18 cellular contexts compared by ENCODE assay signal in genomic region chr1:26767714-26768113, GRCh38. TPM values are rescaled to one million over a fixed set of nuclear protein-coding genes. Genes with fewer than 3 reads are reported as not detected.
DNase-seq lines count a peak whose midpoint lies in the region; ATAC-seq and TF ChIP-seq lines count a peak whose summit lies in the region.
"Had no signal": no experiment of that assay in that cellular context is flagged by ENCODE, and none has a peak within 500 bp of the region (broad histone marks: within the 10 kb centered on the region; RNA-seq: fewer than 3 reads in every experiment).

No MANE protein-coding gene starts in this region.

- H3K4me1 ChIP-seq in foreskin keratinocyte = peaks cover 22% of the 10 kb centered on the region

- no peak overlapping the region for H3K4me3 Mint-ChIP-seq in activated CD8-positive, alpha-beta memory T cell treated with anti-CD3 and anti-CD28 coated beads, Interleukin-2, amount 10 ng/mL, durations not matched to agents 7 days and 5 days
- no peak overlapping the region for H3K4me3 Mint-ChIP-seq in activated T-helper 17 cell treated with anti-CD3 and anti-CD28 coated beads, Interleukin-2, amount 50 U/mL, for 72 hours
- no peak overlapping the region for H3K4me3 Mint-ChIP-seq in stimulated activated effector memory CD8-positive, alpha-beta T cell treated with anti-CD3 and anti-CD28 coated beads, Interleukin-12 subunit alpha, Interleukin-12 subunit beta, amount 100 ng/mL, for 72 hours

- H3K27me3 Mint-ChIP-seq in activated CD8-positive, alpha-beta memory T cell treated with anti-CD3 and anti-CD28 coated beads, Interleukin-2, amount 10 ng/mL, durations not matched to agents 7 days and 5 days = no peaks in the 10 kb centered on the region
- H3K27me3 Mint-ChIP-seq in activated T-helper 17 cell treated with anti-CD3 and anti-CD28 coated beads, Interleukin-2, amount 50 U/mL, for 72 hours = no peaks in the 10 kb centered on the region

- peaks cover 72% of the 10 kb centered on the region for H3K36me3 Mint-ChIP-seq in activated CD8-positive, alpha-beta memory T cell treated with anti-CD3 and anti-CD28 coated beads, Interleukin-2, amount 10 ng/mL, durations not matched to agents 7 days and 5 days
- peaks cover 96% of the 10 kb centered on the region for H3K36me3 Mint-ChIP-seq in activated T-helper 17 cell treated with anti-CD3 and anti-CD28 coated beads, Interleukin-2, amount 50 U/mL, for 72 hours (ENCODE audit: low read depth)
- peaks cover 100% of the 10 kb centered on the region for H3K36me3 Mint-ChIP-seq in stimulated activated effector memory CD8-positive, alpha-beta T cell treated with anti-CD3 and anti-CD28 coated beads, Interleukin-12 subunit alpha, Interleukin-12 subunit beta, amount 100 ng/mL, for 72 hours

- TF ChIP-seq CTCF in foreskin keratinocyte (conservative IDR thresholded peaks at IDR 0.05) = peak; percentile 7

- no peaks in the 10 kb centered on the region for H3K27me3 ChIP-seq in foreskin keratinocyte
- H3K27me3 ChIP-seq: spleen had no signal

- CTCF ChIA-PET in activated CD8-positive, alpha-beta memory T cell treated with anti-CD3 and anti-CD28 coated beads, Interleukin-2, amount 10 ng/mL, durations not matched to agents 7 days and 5 days (lab: Charles Lee) = interaction anchor here (1.4 to 1.5 kb wide), 2 partner anchors 21 to 26 kb away, joined by 3 read pairs; no protein-coding TSS in a partner anchor

- no peaks in the 10 kb centered on the region for H3K9me3 Mint-ChIP-seq in activated CD8-positive, alpha-beta memory T cell treated with anti-CD3 and anti-CD28 coated beads, Interleukin-2, amount 10 ng/mL, durations not matched to agents 7 days and 5 days (ENCODE audit: low read depth)
- H3K9me3 Mint-ChIP-seq in activated T-helper 17 cell treated with anti-CD3 and anti-CD28 coated beads, Interleukin-2, amount 50 U/mL, for 72 hours = no peaks in the 10 kb centered on the region
- H3K9me3 Mint-ChIP-seq in stimulated activated effector memory CD8-positive, alpha-beta T cell treated with anti-CD3 and anti-CD28 coated beads, Interleukin-12 subunit alpha, Interleukin-12 subunit beta, amount 100 ng/mL, for 72 hours = no peaks in the 10 kb centered on the region

- ATAC-seq in activated CD8-positive, alpha-beta memory T cell treated with anti-CD3 and anti-CD28 coated beads, Interleukin-2, amount 10 ng/mL, durations not matched to agents 7 days and 5 days = no peak
- peak; percentile 71 for ATAC-seq in activated T-helper 17 cell treated with anti-CD3 and anti-CD28 coated beads, Interleukin-2, amount 50 U/mL, for 72 hours (replicated peaks)
- no peak for ATAC-seq in foreskin keratinocyte
- peak; percentile 72 for ATAC-seq in stimulated activated effector memory CD8-positive, alpha-beta T cell treated with anti-CD3 and anti-CD28 coated beads, Interleukin-12 subunit alpha, Interleukin-12 subunit beta, amount 100 ng/mL, for 72 hours
- ATAC-seq in HG02798 (IDR thresholded peaks at IDR 0.05; ENCODE audit: poor library complexity, unreplicated experiment) = no peak
- no peak for ATAC-seq in HG02840 (IDR thresholded peaks at IDR 0.05; ENCODE audit: low FRiP score, unreplicated experiment)
- no peak for ATAC-seq in HG02870 (IDR thresholded peaks at IDR 0.05; ENCODE audit: unreplicated experiment)

- H3K27ac Mint-ChIP-seq in activated CD8-positive, alpha-beta memory T cell treated with anti-CD3 and anti-CD28 coated beads, Interleukin-2, amount 10 ng/mL, durations not matched to agents 7 days and 5 days = peak overlapping the region; percentile 21
- peak overlapping the region; percentile 57 for H3K27ac Mint-ChIP-seq in activated T-helper 17 cell treated with anti-CD3 and anti-CD28 coated beads, Interleukin-2, amount 50 U/mL, for 72 hours
- peak overlapping the region; percentile 68 for H3K27ac Mint-ChIP-seq in stimulated activated effector memory CD8-positive, alpha-beta T cell treated with anti-CD3 and anti-CD28 coated beads, Interleukin-12 subunit alpha, Interleukin-12 subunit beta, amount 100 ng/mL, for 72 hours

- peaks cover 22% of the 10 kb centered on the region for H3K4me1 Mint-ChIP-seq in activated CD8-positive, alpha-beta memory T cell treated with anti-CD3 and anti-CD28 coated beads, Interleukin-2, amount 10 ng/mL, durations not matched to agents 7 days and 5 days
- H3K4me1 Mint-ChIP-seq in activated T-helper 17 cell treated with anti-CD3 and anti-CD28 coated beads, Interleukin-2, amount 50 U/mL, for 72 hours = peaks cover 31% of the 10 kb centered on the region
- peaks cover 34% of the 10 kb centered on the region for H3K4me1 Mint-ChIP-seq in stimulated activated effector memory CD8-positive, alpha-beta T cell treated with anti-CD3 and anti-CD28 coated beads, Interleukin-12 subunit alpha, Interleukin-12 subunit beta, amount 100 ng/mL, for 72 hours

- DNase-seq in activated CD8-positive, alpha-beta memory T cell treated with anti-CD3 and anti-CD28 coated beads, Interleukin-2, amount 10 ng/mL, durations not matched to agents 7 days and 5 days = no peak
- no peak for DNase-seq in activated CD8-positive, alpha-beta memory T cell treated with anti-CD3 and anti-CD28 coated beads, Interleukin-2, amount 50 U/mL, for 4 hours
- no peak for DNase-seq in foreskin keratinocyte
- DNase-seq in stimulated activated effector memory CD8-positive, alpha-beta T cell treated with anti-CD3 and anti-CD28 coated beads, Interleukin-12 subunit alpha, Interleukin-12 subunit beta, amount 100 ng/mL, for 72 hours (ENCODE audit: low spot score in 2 of 2) = no peak
- DNase-seq: ACHN; activated CD4-positive, alpha-beta T cell treated with anti-CD3 and anti-CD28 coated beads, Interleukin-2, amount 50 U/mL, for 4 hours; activated gamma-delta T cell; effector CD4-positive, alpha-beta T cell; NCI-H2029 treated with DMSO at 0.1 percent for 48 hours; NCI-H526; posterior cingulate gyrus; spleen; stimulated activated naive CD4-positive, alpha-beta T cell treated with Interleukin-2 at 50 U/mL for 16 hours; T1000 had no signal

- no peak overlapping the region for H3K27ac ChIP-seq in foreskin keratinocyte

RNA-seq across cellular contexts. Expression of gene PIGV, which starts 20.0 kb away (rescaled TPM):
- total RNA-seq in activated CD8-positive, alpha-beta memory T cell treated with anti-CD3 and anti-CD28 coated beads, Interleukin-2, amount 10 ng/mL, durations not matched to agents 7 days and 5 days = 1 to 10 TPM; 8.6 to 9.7 TPM
- 10 to 100 TPM; 14.0 to 18.1 TPM for total RNA-seq in activated T-helper 17 cell treated with anti-CD3 and anti-CD28 coated beads, Interleukin-2, amount 50 U/mL, for 72 hours
- total RNA-seq in foreskin keratinocyte = 11.7 and 11.9 TPM in 2 replicates
- polyA plus RNA-seq in foreskin keratinocyte = 8.7 and 9.4 TPM in 2 replicates

RNA-seq across cellular contexts. Expression of gene ZDHHC18, which starts 58.8 kb away (rescaled TPM):
- 10 to 100 TPM; 53.1 to 54.9 TPM for total RNA-seq in activated CD8-positive, alpha-beta memory T cell treated with anti-CD3 and anti-CD28 coated beads, Interleukin-2, amount 10 ng/mL, durations not matched to agents 7 days and 5 days
- 10 to 100 TPM; 84.3 to 86.1 TPM for total RNA-seq in activated T-helper 17 cell treated with anti-CD3 and anti-CD28 coated beads, Interleukin-2, amount 50 U/mL, for 72 hours
- total RNA-seq in foreskin keratinocyte = 17.6 and 18.5 TPM in 2 replicates
- polyA plus RNA-seq in foreskin keratinocyte = 14.2 and 16.1 TPM in 2 replicates

Comparison
In these comparisons a context has a peak if more than half of its experiments do, and no peak if none do; other contexts are left out.
1. ATAC-seq: peak in activated T-helper 17 cell treated with anti-CD3 and anti-CD28 coated beads, Interleukin-2, amount 50 U/mL, for 72 hours (single experiment) and stimulated activated effector memory CD8-positive, alpha-beta T cell treated with anti-CD3 and anti-CD28 coated beads, Interleukin-12 subunit alpha, Interleukin-12 subunit beta, amount 100 ng/mL, for 72 hours (single experiment); none in activated CD8-positive, alpha-beta memory T cell treated with anti-CD3 and anti-CD28 coated beads, Interleukin-2, amount 10 ng/mL, durations not matched to agents 7 days and 5 days (single experiment), foreskin keratinocyte (single experiment), HG02798 (single experiment), HG02840 (single experiment) and HG02870 (single experiment).
2. Peak in every context shown above with its lines, with median percentiles within 50 percentile points of each other: H3K27ac Mint-ChIP-seq.